ENCODE assay signal across 21 cellular contexts in the genomic region with DNA sequence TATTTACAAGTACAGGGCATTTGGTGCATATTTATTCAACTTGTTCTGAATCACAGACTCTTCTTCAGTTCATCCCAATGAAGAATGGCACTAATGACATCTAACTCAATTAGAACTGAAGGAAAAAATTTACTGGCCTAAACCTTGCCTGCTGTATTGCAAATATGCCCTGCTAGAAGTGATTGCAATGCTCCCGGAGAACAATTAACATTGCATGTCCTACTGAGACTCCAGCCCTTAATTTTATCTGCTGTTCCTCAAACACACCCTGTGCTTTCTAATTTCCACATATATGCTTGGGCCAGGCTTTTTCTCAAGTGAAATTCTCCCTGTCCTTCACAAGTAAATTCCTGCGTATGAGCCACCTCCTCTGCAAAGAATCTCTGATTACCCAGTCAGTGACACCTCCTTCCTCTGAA. TPM values are rescaled to one million over a fixed set of nuclear protein-coding genes. Genes with fewer than 3 reads are reported as not detected.
DNase-seq lines count a peak whose midpoint lies in the region; ATAC-seq, FAIRE-seq and TF ChIP-seq lines count a peak whose summit lies in the region.
"Had no signal": no experiment of that assay in that cellular context is flagged by ENCODE, and none has a peak within 500 bp of the region (broad histone marks: within the 10 kb centered on the region; RNA-seq: fewer than 3 reads in every experiment).

No MANE protein-coding gene starts in this region.

- H4K91ac ChIP-seq in trophoblast cell (ENCODE audit: low read depth, low read length), result no peak overlapping the region

- H4K20me1 ChIP-seq in GM23248 (ENCODE audit: insufficient read depth) (no peaks in the 10 kb centered on the region), astrocyte (ENCODE audit: insufficient read depth, low read length) (no peaks in the 10 kb centered on the region)

- H3K18ac ChIP-seq in trophoblast cell (ENCODE audit: low read length), result no peak overlapping the region

- H3K79me2 ChIP-seq in GM23248 (ENCODE audit: insufficient read depth) (0 out of 2 replicates have a peak, but pooled peaks cover 7% of the 10 kb centered on the region), astrocyte (ENCODE audit: insufficient read depth, low read length) (no peaks in the 10 kb centered on the region), trophoblast cell (ENCODE audit: control insufficient read depth, insufficient read depth, low read length, poor library complexity) (no peaks in the 10 kb centered on the region)

- H3K27me3 ChIP-seq in GM23248 (replicated peaks; ENCODE audit: insufficient read depth), result no peaks in the 10 kb centered on the region
- H3K27me3 ChIP-seq in astrocyte (ENCODE audit: insufficient read depth, low read length), result no peaks in the 10 kb centered on the region
- no peaks in the 10 kb centered on the region for H3K27me3 ChIP-seq in heart left ventricle
- H3K27me3 ChIP-seq in trophoblast cell (ENCODE audit: insufficient read depth, low read length), result no peaks in the 10 kb centered on the region
- no peaks in the 10 kb centered on the region for H3K27me3 ChIP-seq in effector memory CD4-positive, alpha-beta T cell (replicated peaks; ENCODE audit: control insufficient read depth, insufficient read depth, low read length, poor library complexity, severe bottlenecking)
- H3K27me3 ChIP-seq: gastroesophageal sphincter had no signal

- no peak overlapping the region for H3K23ac ChIP-seq in trophoblast cell (ENCODE audit: low read length)

- peaks cover 13% of the 10 kb centered on the region for H3K9me3 Mint-ChIP-seq in astrocyte (ENCODE audit: unreplicated experiment)
- H3K9me3 Mint-ChIP-seq: CD4-positive, alpha-beta memory T cell; stimulated activated naive CD8-positive, alpha-beta T cell treated with anti-CD3 and anti-CD28 coated beads, Interleukin-15, Interleukin-2, amounts not matched to agents 100 ng/mL and 50 ng/mL, for 24 hours had no signal

- H2AK5ac ChIP-seq in trophoblast cell (ENCODE audit: low read length), result no peak overlapping the region

- H3K9ac ChIP-seq in GM23248 (no peak overlapping the region), astrocyte (ENCODE audit: low read length) (no peak overlapping the region), trophoblast cell (ENCODE audit: low read length) (no peak overlapping the region)

- ATAC-seq in heart left ventricle, result peak in 3 of 4 donors; percentile 29 to 49 (median 33)
- ATAC-seq: gastroesophageal sphincter, T-cell had no signal

- no peak for TF ChIP-seq POLR2A in heart left ventricle (IDR thresholded peaks at IDR 0.05)

- H3K79me1 ChIP-seq in trophoblast cell (ENCODE audit: low read length), result no peaks in the 10 kb centered on the region

- no peaks in the 10 kb centered on the region for H3K27me3 Mint-ChIP-seq in astrocyte (ENCODE audit: low read depth, unreplicated experiment)
- H3K27me3 Mint-ChIP-seq: CD4-positive, alpha-beta memory T cell; stimulated activated naive CD8-positive, alpha-beta T cell treated with anti-CD3 and anti-CD28 coated beads, Interleukin-15, Interleukin-2, amounts not matched to agents 100 ng/mL and 50 ng/mL, for 24 hours; T-cell had no signal

- H3K4me3 ChIP-seq in GM23248 (no peak overlapping the region), astrocyte (ENCODE audit: insufficient read depth, low read depth, low read length) (no peak overlapping the region), heart left ventricle (no peak overlapping the region), trophoblast cell (ENCODE audit: low read depth, low read length) (no peak overlapping the region)
- no peak overlapping the region for H3K4me3 ChIP-seq in effector memory CD4-positive, alpha-beta T cell (ENCODE audit: insufficient read depth, low read depth, low read length, poor library complexity, severe bottlenecking)
- H3K4me3 ChIP-seq: gastroesophageal sphincter had no signal

- peaks cover 9% of the 10 kb centered on the region for H3K36me3 ChIP-seq in GM23248 (ENCODE audit: low read depth)
- H3K36me3 ChIP-seq in astrocyte (ENCODE audit: insufficient read depth, low read length), result peaks cover 7% of the 10 kb centered on the region
- peaks cover 0 to 37% (median 18%) of the 10 kb centered on the region in 9 donors for H3K36me3 ChIP-seq in heart left ventricle
- peaks cover 0 to 3% of the 10 kb centered on the region in 2 experiments for H3K36me3 ChIP-seq in trophoblast cell (ENCODE audit: control insufficient read depth in 1 of 2, insufficient read depth in 2 of 2, low read length in 2 of 2)
- no peaks in the 10 kb centered on the region for H3K36me3 ChIP-seq in effector memory CD4-positive, alpha-beta T cell (ENCODE audit: control insufficient read depth, insufficient read depth, low read length)

- no peaks in the 10 kb centered on the region for H3K9me2 ChIP-seq in GM23248 (ENCODE audit: insufficient read depth)

- H3K36me3 Mint-ChIP-seq in astrocyte (ENCODE audit: low read depth, unreplicated experiment), result peaks cover 15% of the 10 kb centered on the region

- H3K4me3 Mint-ChIP-seq in astrocyte (ENCODE audit: unreplicated experiment), result no peak overlapping the region
- H3K4me3 Mint-ChIP-seq: CD4-positive, alpha-beta memory T cell; nephron progenitor cell; stimulated activated naive CD8-positive, alpha-beta T cell treated with anti-CD3 and anti-CD28 coated beads, Interleukin-15, Interleukin-2, amounts not matched to agents 100 ng/mL and 50 ng/mL, for 24 hours; T-cell had no signal

- H3K27ac Mint-ChIP-seq in astrocyte (ENCODE audit: unreplicated experiment), result peak overlapping the region; percentile 76
- H3K27ac Mint-ChIP-seq: CD4-positive, alpha-beta memory T cell; nephron progenitor cell; stimulated activated naive CD8-positive, alpha-beta T cell treated with anti-CD3 and anti-CD28 coated beads, Interleukin-15, Interleukin-2, amounts not matched to agents 100 ng/mL and 50 ng/mL, for 24 hours; T-cell had no signal

- H3K4me1 ChIP-seq in GM23248 (ENCODE audit: insufficient read depth) (peaks cover 37% of the 10 kb centered on the region), astrocyte (ENCODE audit: insufficient read depth, low read length) (peaks cover 6% of the 10 kb centered on the region), heart left ventricle (peaks cover 0 to 30% (median 8%) of the 10 kb centered on the region in 12 donors), trophoblast cell (ENCODE audit: control insufficient read depth in 1 of 2, insufficient read depth in 2 of 2, low read length in 2 of 2) (no peaks in the 10 kb centered on the region)
- no peaks in the 10 kb centered on the region for H3K4me1 ChIP-seq in effector memory CD4-positive, alpha-beta T cell (ENCODE audit: control insufficient read depth, insufficient read depth, low read length, poor library complexity, severe bottlenecking)

- H3F3A ChIP-seq in GM23248 (ENCODE audit: insufficient read depth), result peaks cover 34% of the 10 kb centered on the region

- H2BK12ac ChIP-seq in trophoblast cell (ENCODE audit: low read length), result no peak overlapping the region

- H3K4me1 Mint-ChIP-seq in astrocyte (ENCODE audit: low read depth, unreplicated experiment), result peaks cover 12% of the 10 kb centered on the region
- H3K4me1 Mint-ChIP-seq: nephron progenitor cell had no signal

- TF ChIP-seq CTCF in astrocyte (IDR thresholded peaks at IDR 0.05; ENCODE audit: insufficient read depth, low read depth, low read length), result no peak
- no peak for TF ChIP-seq CTCF in heart left ventricle (IDR thresholded peaks at IDR 0.05)

- no peak for FAIRE-seq in astrocyte (lab: Jason Lieb, UNC)
- FAIRE-seq: HTR-8/SVneo had no signal

- no peak overlapping the region for H2BK120ac ChIP-seq in trophoblast cell (ENCODE audit: insufficient read depth, low read length, poor library complexity)

- H3K4ac ChIP-seq in trophoblast cell (ENCODE audit: low read depth, low read length), result no peak overlapping the region

- H3K4me2 ChIP-seq in GM23248 (ENCODE audit: unreplicated experiment), result peak overlapping the region; percentile 43
- peak overlapping the region; percentile 34 for H3K4me2 ChIP-seq in astrocyte (ENCODE audit: low read length)
- H3K4me2 ChIP-seq in trophoblast cell (ENCODE audit: low read length), result no peak overlapping the region

- H3K27ac ChIP-seq in GM23248 (peak overlapping the region; percentile 68), astrocyte (ENCODE audit: low read depth, low read length) (no peak overlapping the region), heart left ventricle (peak overlapping the region in 3 of 12 donors; percentile 7 to 57 (median 26)), trophoblast cell (ENCODE audit: low read depth, low read length) (no peak overlapping the region)
- no peak overlapping the region for H3K27ac ChIP-seq in effector memory CD4-positive, alpha-beta T cell (ENCODE audit: insufficient read depth, low read length, poor library complexity, severe bottlenecking)

- intact Hi-C loops in heart left ventricle (cut with DNase I), result no loop called here

- H3K9me3 ChIP-seq in GM23248 (ENCODE audit: low read depth), result no peaks in the 10 kb centered on the region
- no peaks in the 10 kb centered on the region for H3K9me3 ChIP-seq in astrocyte (ENCODE audit: insufficient read depth, low read depth, low read length)
- H3K9me3 ChIP-seq in heart left ventricle, result peaks cover 0 to 17% (median 0%) of the 10 kb centered on the region in 12 donors
- H3K9me3 ChIP-seq in trophoblast cell (ENCODE audit: insufficient read depth, low read depth, low read length), result no peaks in the 10 kb centered on the region
- H3K9me3 ChIP-seq in effector memory CD4-positive, alpha-beta T cell (ENCODE audit: control insufficient read depth, low read length), result no peaks in the 10 kb centered on the region

- peak overlapping the region; percentile 7; the same call in 1 of the 2 replicates for H2AFZ ChIP-seq in GM23248
- H2AFZ ChIP-seq in astrocyte (ENCODE audit: low read depth, low read length), result no peak overlapping the region
- H2AFZ ChIP-seq in trophoblast cell (ENCODE audit: insufficient read depth, low read length, poor library complexity), result no peak overlapping the region

- WGBS in GM23248 (ENCODE audit: low coverage in 1 of 2, low lambda C conversion rate in 2 of 2, missing lambda C conversion rate in 2 of 2), 2 experiments, result 22 to 40% methylated on average over 2 of the region's 2 CpGs
- 34 to 57% (median 45%) methylated on average over 2 of the region's 2 CpGs for WGBS in heart left ventricle, 4 donors
- WGBS in trophoblast cell (ENCODE audit: extremely low coverage, insufficient coverage, insufficient read length), result no CpG with 5 or more reads among the region's 2 CpGs

- H4K8ac ChIP-seq in trophoblast cell (ENCODE audit: low read depth, low read length), result no peak overlapping the region

- no peak overlapping the region for H2BK5ac ChIP-seq in trophoblast cell (ENCODE audit: low read depth, low read length, poor library complexity)

- no peak overlapping the region for H3K14ac ChIP-seq in trophoblast cell (ENCODE audit: low read length)

- H4K12ac ChIP-seq in trophoblast cell (ENCODE audit: low read depth, low read length), result no peak overlapping the region

- in situ Hi-C loops in GM23248 (cut with MboI), result no loop called here

- peak; percentile 60 for DNase-seq in GM23248
- DNase-seq in astrocyte (ENCODE audit: low read depth), result peak; percentile 59
- no peak for DNase-seq in heart left ventricle
- peak; percentile 13 to 66 for DNase-seq in trophoblast cell
- DNase-seq in activated CD4-positive, alpha-beta T cell treated with anti-CD3 and anti-CD28 coated beads for 48 hours, result no peak
- DNase-seq in effector memory CD4-positive, alpha-beta T cell, result no peak
- no peak for DNase-seq in activated gamma-delta T cell (lab: John Stamatoyannopoulos, UW)
- DNase-seq in NCI-H2081 treated with DMSO at 0.1 percent for 48 hours (lab: John Stamatoyannopoulos, UW), result no peak
- DNase-seq: activated CD4-positive, alpha-beta T cell treated with anti-CD3 and anti-CD28 coated beads, Interleukin-2, amount 50 U/mL, for 4 hours; activated T-cell treated with anti-CD3 and anti-CD28 coated beads, Interleukin-2, amount 50 U/mL, for 48 hours; CD4-positive, alpha-beta memory T cell; DMS79; mammary epithelial cell; NCI-H146; nephron progenitor cell; T-cell had no signal

RNA-seq across cellular contexts. Expression of gene ACKR4, which starts 8.3 kb away (rescaled TPM):
- 25.0 and 25.2 TPM in 2 replicates for total RNA-seq in GM23248 (2014; rRNA removed; shearing (Covaris generic))
- polyA plus RNA-seq in GM23248 (2016; fragmentation: Nextera tagmentation; extraction: Ambion mirVana) (13.4 and 14.8 TPM in 2 replicates), heart left ventricle (1 to 10 TPM in 1 of 2 donors, under 1 TPM in 1; 0.64 to 2.2 TPM)
- total RNA-seq in astrocyte (not detected in 2 replicates), heart left ventricle (1 to 10 TPM in 7 of 9 donors, under 1 TPM in 2; 0.69 to 3.0 (median 2.0) TPM)
- 0.03 TPM in 1 of 2 replicates, not detected in the other for polyA plus RNA-seq in trophoblast cell (2013)
- total RNA-seq: cerebellum, H4 had no signal

RNA-seq across cellular contexts. Expression of gene ACAD11, which starts 54.2 kb away (rescaled TPM):
- 17.3 and 17.5 TPM in 2 replicates for total RNA-seq in GM23248 (2014; rRNA removed; shearing (Covaris generic))
- polyA plus RNA-seq in GM23248 (2016; fragmentation: Nextera tagmentation; extraction: Ambion mirVana) (15.6 and 19.3 TPM in 2 replicates), heart left ventricle (10 to 100 TPM in 1 of 2 donors, 1 to 10 TPM in 1; 8.9 to 14.1 TPM)
- total RNA-seq in astrocyte (13.0 and 14.4 TPM in 2 replicates), heart left ventricle (10 to 100 TPM; 18.3 to 38.8 (median 24.5) TPM)
- 6.0 and 6.1 TPM in 2 replicates for polyA plus RNA-seq in trophoblast cell (2013)

RNA-seq across cellular contexts. Expression of gene UBA5, which starts 54.7 kb away (rescaled TPM):
- total RNA-seq in GM23248 (2014; rRNA removed; shearing (Covaris generic)), result 46.3 and 61.2 TPM in 2 replicates
- polyA plus RNA-seq in GM23248 (2016; fragmentation: Nextera tagmentation; extraction: Ambion mirVana), result 48.1 and 58.3 TPM in 2 replicates
- total RNA-seq in astrocyte, result 34.5 and 36.2 TPM in 2 replicates
- total RNA-seq in heart left ventricle, result 10 to 100 TPM; 25.3 to 38.6 (median 32.0) TPM
- 10 to 100 TPM; 25.7 to 59.1 TPM for polyA plus RNA-seq in heart left ventricle
- polyA plus RNA-seq in trophoblast cell (2013), result 27.2 and 29.9 TPM in 2 replicates

Comparison
In these comparisons a context has a peak if more than half of its experiments do, and no peak if none do; other contexts are left out.
1. DNase-seq: peak in GM23248 (single experiment), astrocyte (single experiment) and trophoblast cell (2 of 2); none in heart left ventricle (0 of 5), activated CD4-positive, alpha-beta T cell treated with anti-CD3 and anti-CD28 coated beads for 48 hours (single experiment), effector memory CD4-positive, alpha-beta T cell (0 of 3), activated gamma-delta T cell (single experiment) and NCI-H2081 treated with DMSO at 0.1 percent for 48 hours (single experiment).